ENCODE assay signal across 9 cellular contexts in genomic region chr17:46822388-46822921, GRCh38. TPM values are rescaled to one million over a fixed set of nuclear protein-coding genes. Genes with fewer than 3 reads are reported as not detected.
DNase-seq lines count a peak whose midpoint lies in the region; ATAC-seq, FAIRE-seq and TF ChIP-seq lines count a peak whose summit lies in the region.
"Had no signal": no experiment of that assay in that cellular context is flagged by ENCODE, and none has a peak within 500 bp of the region (broad histone marks: within the 10 kb centered on the region; RNA-seq: fewer than 3 reads in every experiment).

No MANE protein-coding gene starts in this region.

- POLR2A ChIA-PET in A549 (lab: Yijun Ruan, JAX) = no interaction called here
- POLR2A ChIA-PET in HEK293 (lab: Yijun Ruan, JAX) = no interaction called here
- POLR2A ChIA-PET in activated CD4-positive, alpha-beta memory T cell treated with anti-CD3 and anti-CD28 coated beads, Interleukin-2, amount 10 ng/mL, durations not matched to agents 7 days and 5 days (lab: Charles Lee) = no interaction called here

- H3K27me3 ChIP-seq in gastroesophageal sphincter = peaks cover 74% of the 10 kb centered on the region

- H3K36me3 ChIP-seq in HEK293 (ENCODE audit: control insufficient read depth in 2 of 2, insufficient read depth in 1 of 2, low read length in 2 of 2) (no peaks in the 10 kb centered on the region), gastroesophageal sphincter (no peaks in the 10 kb centered on the region)

- H3K4me3 ChIP-seq in A549 (0 out of 3 replicates have a peak overlapping the region, but pooled peaks have one; percentile 16), HEK293 (ENCODE audit: low read depth, low read length) (no peak overlapping the region), gastroesophageal sphincter (no peak overlapping the region)

- WGBS in A549 (ENCODE audit: missing lambda C conversion rate) = 30% methylated on average over 34 of the region's 35 CpGs
- WGBS in gastroesophageal sphincter (ENCODE audit: low coverage in 1 of 2), 2 donors = 47 to 53% methylated on average over 5 of the region's 35 CpGs

- H3K9me3 ChIP-seq in A549 = no peaks in the 10 kb centered on the region
- no peaks in the 10 kb centered on the region for H3K9me3 ChIP-seq in HEK293 (ENCODE audit: control insufficient read depth, insufficient read depth, low read depth, low read length)
- peaks cover 0 to 8% (median 0%) of the 10 kb centered on the region in 3 donors for H3K9me3 ChIP-seq in gastroesophageal sphincter

- CTCF ChIA-PET in A549 (lab: Yijun Ruan, JAX) (interaction anchor here (0.7 to 10.8 kb wide), 27 partner anchors 9 to 120 kb away, joined by 3 to 138 read pairs (median 5); no protein-coding TSS in a partner anchor), HEK293 (lab: Yijun Ruan, JAX) (interaction anchor here (0.9 kb wide), 1 partner anchor 13 kb away, joined by 4 read pairs; no protein-coding TSS in a partner anchor)
- CTCF ChIA-PET in activated CD4-positive, alpha-beta memory T cell treated with anti-CD3 and anti-CD28 coated beads, Interleukin-2, amount 10 ng/mL, durations not matched to agents 7 days and 5 days (lab: Charles Lee) = interaction anchor here (0.5 to 1.8 kb wide), 3 partner anchors 10 to 119 kb away, joined by 3 to 6 read pairs (median 3); no protein-coding TSS in a partner anchor

- H3K27ac Mint-ChIP-seq in activated CD4-positive, alpha-beta memory T cell treated with anti-CD3 and anti-CD28 coated beads, Interleukin-2, amount 10 ng/mL, durations not matched to agents 7 days and 5 days = no peak overlapping the region

- H3K9me3 Mint-ChIP-seq in activated CD4-positive, alpha-beta memory T cell treated with anti-CD3 and anti-CD28 coated beads, Interleukin-2, amount 10 ng/mL, durations not matched to agents 7 days and 5 days = no peaks in the 10 kb centered on the region

- TF ChIP-seq POLR2A in A549 (IDR thresholded peaks at IDR 0.05; ENCODE audit: low read length) (no peak), gastroesophageal sphincter (IDR thresholded peaks at IDR 0.05) (no peak)

- FAIRE-seq in A549 (lab: Jason Lieb, UNC) = no peak

- no peaks in the 10 kb centered on the region for H3K36me3 Mint-ChIP-seq in activated CD4-positive, alpha-beta memory T cell treated with anti-CD3 and anti-CD28 coated beads, Interleukin-2, amount 10 ng/mL, durations not matched to agents 7 days and 5 days (ENCODE audit: low read depth)

- ATAC-seq in A549 (peak; percentile 19 to 70; a peak in 4 of 6 replicates), gastroesophageal sphincter (no peak)

- TF ChIP-seq EP300 in A549 (IDR thresholded peaks at IDR 0.05) (no peak), gastroesophageal sphincter (IDR thresholded peaks at IDR 0.05) (no peak)

- peaks cover 54% of the 10 kb centered on the region for H3K27me3 Mint-ChIP-seq in activated CD4-positive, alpha-beta memory T cell treated with anti-CD3 and anti-CD28 coated beads, Interleukin-2, amount 10 ng/mL, durations not matched to agents 7 days and 5 days

- H3K4me1 ChIP-seq in A549 (no peaks in the 10 kb centered on the region), HEK293 (ENCODE audit: control insufficient read depth, insufficient read depth, low read length) (no peaks in the 10 kb centered on the region), gastroesophageal sphincter (peaks cover 0 to 35% (median 9%) of the 10 kb centered on the region in 3 donors)

- TF ChIP-seq RAD21 in A549 (conservative IDR thresholded peaks at IDR 0.05 in 1 of 2, IDR thresholded peaks at IDR 0.05 in 1 of 2) = peak; percentile 71 to 75

- no peak overlapping the region for H3K4me3 Mint-ChIP-seq in activated CD4-positive, alpha-beta memory T cell treated with anti-CD3 and anti-CD28 coated beads, Interleukin-2, amount 10 ng/mL, durations not matched to agents 7 days and 5 days

- DNase-seq in A549 (ENCODE audit: low read depth in 1 of 2, low spot score in 1 of 2) = peak in 1 of 2 experiments; percentile 45
- peak; percentile 44 for DNase-seq in activated CD4-positive, alpha-beta memory T cell treated with anti-CD3 and anti-CD28 coated beads, Interleukin-2, amount 10 ng/mL, durations not matched to agents 7 days and 5 days
- peak; percentile 65 for DNase-seq in iPS-NIHi7 (ENCODE audit: extremely low spot score)
- no peak for DNase-seq in NCI-H2227 (lab: John Stamatoyannopoulos, UW; ENCODE audit: unreplicated experiment)
- no peak for DNase-seq in NCI-H1417 (lab: John Stamatoyannopoulos, UW)
- no peak for DNase-seq in HPDE6-E6E7 (ENCODE audit: extremely low spot score)

- H3K27ac ChIP-seq in A549 (peak overlapping the region in 1 of 2 experiments; percentile 44; a peak in 1 of 6 replicates), HEK293 (ENCODE audit: extremely low read depth, low read depth, low read length) (no peak overlapping the region), gastroesophageal sphincter (no peak overlapping the region)

- peaks cover 18% of the 10 kb centered on the region for H3K4me1 Mint-ChIP-seq in activated CD4-positive, alpha-beta memory T cell treated with anti-CD3 and anti-CD28 coated beads, Interleukin-2, amount 10 ng/mL, durations not matched to agents 7 days and 5 days

- peak overlapping the region; percentile 54 for H3K4me2 ChIP-seq in A549

- TF ChIP-seq CTCF in A549 (IDR thresholded peaks at IDR 0.05) (peak; percentile 91), HEK293 (tag by site-specific recombination; IDR thresholded peaks at IDR 0.05) (0 out of 2 replicates have a peak, but pooled peaks have one; percentile 8), gastroesophageal sphincter (IDR thresholded peaks at IDR 0.05) (peak in 2 of 4 experiments; percentile 12 to 53)

TF ChIP-seq in A549, 52 proteins besides CTCF, POLR2A, EP300 and RAD21 (continues in another document):
- TF ChIP-seq, protein P1, sequence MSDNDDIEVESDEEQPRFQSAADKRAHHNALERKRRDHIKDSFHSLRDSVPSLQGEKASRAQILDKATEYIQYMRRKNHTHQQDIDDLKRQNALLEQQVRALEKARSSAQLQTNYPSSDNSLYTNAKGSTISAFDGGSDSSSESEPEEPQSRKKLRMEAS (IDR thresholded peaks at IDR 0.05) = peak; percentile 27; the same call in 1 of the 2 replicates
- no peak for TF ChIP-seq FOXS1 (CRISPR knock-in tag; IDR thresholded peaks at IDR 0.05)
- no peak for TF ChIP-seq CEBPB (IDR thresholded peaks at IDR 0.05)
- TF ChIP-seq EHF (CRISPR knock-in tag; IDR thresholded peaks at IDR 0.05) = no peak
- no peak for TF ChIP-seq RARB (CRISPR knock-in tag; IDR thresholded peaks at IDR 0.05)
- 0 out of 2 replicates have a peak, but pooled peaks have one; percentile 52 for TF ChIP-seq TFCP2L1 (CRISPR knock-in tag; IDR thresholded peaks at IDR 0.05)
- no peak for TF ChIP-seq CHD4 (IDR thresholded peaks at IDR 0.05; ENCODE audit: borderline replicate concordance)
- no peak for TF ChIP-seq GATA3 (IDR thresholded peaks at IDR 0.05; ENCODE audit: borderline replicate concordance)
- TF ChIP-seq, protein P2, sequence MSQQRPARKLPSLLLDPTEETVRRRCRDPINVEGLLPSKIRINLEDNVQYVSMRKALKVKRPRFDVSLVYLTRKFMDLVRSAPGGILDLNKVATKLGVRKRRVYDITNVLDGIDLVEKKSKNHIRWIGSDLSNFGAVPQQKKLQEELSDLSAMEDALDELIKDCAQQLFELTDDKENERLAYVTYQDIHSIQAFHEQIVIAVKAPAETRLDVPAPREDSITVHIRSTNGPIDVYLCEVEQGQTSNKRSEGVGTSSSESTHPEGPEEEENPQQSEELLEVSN (IDR thresholded peaks at IDR 0.05; ENCODE audit: borderline replicate concordance, low read depth) = no peak
- no peak for TF ChIP-seq RNF2 (IDR thresholded peaks at IDR 0.05; ENCODE audit: borderline replicate concordance, low read depth)

TF ChIP-seq in HEK293, 187 proteins besides CTCF, POLR2A, EP300 and RAD21:
- no peak for TF ChIP-seq ZNF837 (tag by site-specific recombination; IDR thresholded peaks at IDR 0.05)
- no peak for TF ChIP-seq ZNF843 (tag by site-specific recombination; IDR thresholded peaks at IDR 0.05)
- TF ChIP-seq ZNF416 (tag by site-specific recombination; IDR thresholded peaks at IDR 0.05) = no peak
- TF ChIP-seq GFI1B (tag by site-specific recombination; IDR thresholded peaks at IDR 0.05) = no peak

RNA-seq across cellular contexts. Expression of gene WNT3, which starts 4.0 kb away (rescaled TPM):
- polyA plus RNA-seq in A549 (2011; rRNA removed) (10.8 and 11.6 TPM in 2 replicates), A549 (2017; fragmentation: RNase III; extraction: RNeasy Plus Mini Kit Qiagen cat#74134 plus additional on column Dnase treatment) (5.9 to 8.4 TPM (median 8.3 TPM) in 3 replicates)
- polyA plus RNA-seq in A549 (2012; cell fraction: cytosol; rRNA removed) = 5.3 and 6.2 TPM in 2 replicates
- polyA plus RNA-seq in A549 (2012; cell fraction: nucleus; rRNA removed) = 9.1 and 9.9 TPM in 2 replicates
- polyA minus RNA-seq in A549 (2011; rRNA and poly(A)+ RNA removed) = 7.0 TPM in 2 replicates
- not detected for total RNA-seq in activated CD4-positive, alpha-beta memory T cell treated with anti-CD3 and anti-CD28 coated beads, Interleukin-2, amount 10 ng/mL, durations not matched to agents 7 days and 5 days
- 1 to 10 TPM in 2 of 4 donors, under 1 TPM in 2; 0.62 to 1.4 (median 0.99) TPM for total RNA-seq in gastroesophageal sphincter
- total RNA-seq: T-helper 2 cell treated with Interferon-gamma antibody and Interleukin-4, amounts not matched to agents 100 ng/mL and 5 ng/mL, for 36 hours had no signal

RNA-seq across cellular contexts. Expression of gene WNT9B, which starts 28.9 kb away (rescaled TPM):
- polyA plus RNA-seq in A549 (2011; rRNA removed) = 0.05 and 0.22 TPM in 2 replicates
- 0.01 TPM in 1 of 2 replicates, not detected in the other for polyA plus RNA-seq in A549 (2012; cell fraction: cytosol; rRNA removed)
- 0.05 TPM in 1 of 2 replicates, not detected in the other for polyA plus RNA-seq in A549 (2012; cell fraction: nucleus; rRNA removed)
- 0.05 to 0.17 TPM (median 0.07 TPM) in 3 replicates for polyA plus RNA-seq in A549 (2017; fragmentation: RNase III; extraction: RNeasy Plus Mini Kit Qiagen cat#74134 plus additional on column Dnase treatment)
- 0.50 TPM in 1 of 2 replicates, not detected in the other for polyA minus RNA-seq in A549 (2011; rRNA and poly(A)+ RNA removed)
- total RNA-seq in activated CD4-positive, alpha-beta memory T cell treated with anti-CD3 and anti-CD28 coated beads, Interleukin-2, amount 10 ng/mL, durations not matched to agents 7 days and 5 days = not detected
- total RNA-seq in gastroesophageal sphincter = under 1 TPM in 3 of 4 donors, not detected in 1; 0.31 to 0.81 (median 0.45) TPM
- total RNA-seq: T-helper 2 cell treated with Interferon-gamma antibody and Interleukin-4, amounts not matched to agents 100 ng/mL and 5 ng/mL, for 36 hours had no signal

Comparison
In these comparisons a context has a peak if more than half of its experiments do, and no peak if none do; other contexts are left out.
1. DNase-seq: peak in activated CD4-positive, alpha-beta memory T cell treated with anti-CD3 and anti-CD28 coated beads, Interleukin-2, amount 10 ng/mL, durations not matched to agents 7 days and 5 days (single experiment) and iPS-NIHi7 (single experiment); none in NCI-H2227 (single experiment), NCI-H1417 (0 of 3) and HPDE6-E6E7 (single experiment).
2. Of the 5 proteins assayed by ChIP-seq in both HEK293 and A549: peak only in HEK293: none; only in A549: none; in both: CTCF; in neither: 4.